In genomic region chr14:24299255-24300191, GRCh38 we compare ENCODE assay signal across 1 cellular context.
TF ChIP-seq lines count a peak whose summit lies in the region.

TSS of gene DHRS1 (minus strand) at chr14:24299780. CDS start at chr14:24299106, 674 bp downstream.
A gene with protein sequence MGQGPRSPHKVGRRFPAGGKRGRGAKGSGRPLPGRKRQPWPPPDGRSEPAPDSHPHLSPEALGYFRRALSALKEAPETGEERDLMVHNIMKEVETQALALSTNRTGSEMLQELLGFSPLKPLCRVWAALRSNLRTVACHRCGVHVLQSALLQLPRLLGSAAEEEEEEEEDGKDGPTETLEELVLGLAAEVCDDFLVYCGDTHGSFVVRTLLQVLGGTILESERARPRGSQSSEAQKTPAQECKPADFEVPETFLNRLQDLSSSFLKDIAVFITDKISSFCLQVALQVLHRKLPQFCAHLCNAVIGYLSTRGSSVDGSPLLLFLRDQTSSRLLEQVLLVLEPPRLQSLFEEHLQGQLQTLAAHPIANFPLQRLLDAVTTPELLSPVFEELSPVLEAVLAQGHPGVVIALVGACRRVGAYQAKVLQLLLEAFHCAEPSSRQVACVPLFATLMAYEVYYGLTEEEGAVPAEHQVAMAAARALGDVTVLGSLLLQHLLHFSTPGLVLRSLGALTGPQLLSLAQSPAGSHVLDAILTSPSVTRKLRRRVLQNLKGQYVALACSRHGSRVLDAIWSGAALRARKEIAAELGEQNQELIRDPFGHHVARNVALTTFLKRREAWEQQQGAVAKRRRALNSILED (plus strand): TSS chr14:24299850. CDS start chr14:24299955, 105 bp downstream.

TF ChIP-seq in GM12878, 131 proteins besides CTCF, POLR2A, EP300 and RAD21 (continued from another document and continues in another):
- TF ChIP-seq E4F1 (IDR thresholded peaks at IDR 0.05; ENCODE audit: borderline replicate concordance, partially characterized antibody) (no peak), POU2F2 (IDR thresholded peaks at IDR 0.05; ENCODE audit: borderline replicate concordance, low read depth, low read length) (peak; percentile 50; the same call in 2 of the 3 replicates), SIX5 (IDR thresholded peaks at IDR 0.05; ENCODE audit: low read depth, low read length, severe bottlenecking) (peak; percentile 42), SMAD5 (IDR thresholded peaks at IDR 0.05; ENCODE audit: low read depth) (peak; percentile 36; the same call in 1 of the 2 replicates), JUNB (IDR thresholded peaks at IDR 0.05) (no peak), SMC3 (IDR thresholded peaks at IDR 0.05; ENCODE audit: borderline replicate concordance, low read length) (no peak), PML (IDR thresholded peaks at IDR 0.05; ENCODE audit: low read length) (0 out of 2 replicates have a peak, but pooled peaks have one; percentile 61), ATF7 (IDR thresholded peaks at IDR 0.05; ENCODE audit: low read depth) (peak; percentile 81), TCF12 (IDR thresholded peaks at IDR 0.05; ENCODE audit: low read depth, low read length) (0 out of 2 replicates have a peak, but pooled peaks have one; percentile 34), STAT3 (IDR thresholded peaks at IDR 0.05; ENCODE audit: low read depth, low read length) (no peak), HDAC2 (IDR thresholded peaks at IDR 0.05) (0 out of 2 replicates have a peak, but pooled peaks have one; percentile 71), MEF2B (IDR thresholded peaks at IDR 0.05; ENCODE audit: partially characterized antibody, poor library complexity, severe bottlenecking) (no peak), FOXK2 (IDR thresholded peaks at IDR 0.05) (peak; percentile 55), CEBPZ (IDR thresholded peaks at IDR 0.05; ENCODE audit: low read depth, low read length) (no peak), POLR2AphosphoS2 (IDR thresholded peaks at IDR 0.05; ENCODE audit: low read depth, low read length) (peak; percentile 46; the same call in 1 of the 2 replicates), GABPA (IDR thresholded peaks at IDR 0.05; ENCODE audit: low read depth) (0 out of 2 replicates have a peak, but pooled peaks have one; percentile 29), IRF4 (IDR thresholded peaks at IDR 0.05; ENCODE audit: low read depth, low read length) (no peak), CHD2 (IDR thresholded peaks at IDR 0.05; ENCODE audit: borderline replicate concordance, low read depth, low read length) (peak; percentile 60; the same call in 1 of the 2 replicates), IKZF1 (conservative IDR thresholded peaks at IDR 0.05) (0 out of 2 replicates have a peak, but pooled peaks have one; percentile 57), CREM (IDR thresholded peaks at IDR 0.05; ENCODE audit: low read depth) (peak; percentile 100), HCFC1 (IDR thresholded peaks at IDR 0.05; ENCODE audit: low read length) (peak; percentile 78), RELB (IDR thresholded peaks at IDR 0.05; ENCODE audit: low read depth) (peak; percentile 68), SMARCA5 (IDR thresholded peaks at IDR 0.05) (no peak), TARDBP (IDR thresholded peaks at IDR 0.05; ENCODE audit: borderline replicate concordance) (0 out of 2 replicates have a peak, but pooled peaks have one; percentile 56), BHLHE40 (IDR thresholded peaks at IDR 0.05; ENCODE audit: borderline replicate concordance in 1 of 2, low read depth in 2 of 2, low read length in 1 of 2) (peak; percentile 34 to 62; a peak in 2 of 4 replicates), EGR1 (IDR thresholded peaks at IDR 0.05; ENCODE audit: borderline replicate concordance in 1 of 2, low read depth in 2 of 2, low read length in 2 of 2) (0 out of 3 replicates have a peak, but pooled peaks of 1 of the 2 experiments have one; percentile 11), SP1 (IDR thresholded peaks at IDR 0.05; ENCODE audit: low read depth, low read length) (peak; percentile 88), CREB1 (IDR thresholded peaks at IDR 0.05; ENCODE audit: low read depth) (peak; percentile 100), KAT2A (conservative IDR thresholded peaks at IDR 0.05; ENCODE audit: control insufficient read depth, low read depth, low read length) (no peak), POLR2AphosphoS5 (IDR thresholded peaks at IDR 0.05; ENCODE audit: low read length) (peak; percentile 64), PAX5 (IDR thresholded peaks at IDR 0.05; ENCODE audit: borderline replicate concordance, low read depth, low read length) (0 out of 2 replicates have a peak, but pooled peaks have one; percentile 17), STAT1 (conservative IDR thresholded peaks at IDR 0.05) (no peak), MYC (IDR thresholded peaks at IDR 0.05; ENCODE audit: insufficient read depth, insufficient read length, insufficient replicate concordance, low read length, severe bottlenecking) (peak; percentile 32), ETV6 (conservative IDR thresholded peaks at IDR 0.05 in 1 of 2, IDR thresholded peaks at IDR 0.05 in 1 of 2; ENCODE audit: borderline replicate concordance in 1 of 2, low read depth in 1 of 2) (no peak), NR2C1 (IDR thresholded peaks at IDR 0.05) (peak; percentile 23; the same call in 1 of the 2 replicates), SREBF2 (IDR thresholded peaks at IDR 0.05; ENCODE audit: low read length) (no peak), ZNF274 (IDR thresholded peaks at IDR 0.05; ENCODE audit: insufficient read depth, insufficient read length) (no peak), ZNF217 (IDR thresholded peaks at IDR 0.05) (no peak), MXI1 (IDR thresholded peaks at IDR 0.05; ENCODE audit: low read depth, low read length) (peak; percentile 95), TAF1 (IDR thresholded peaks at IDR 0.05; ENCODE audit: borderline replicate concordance, low read depth, low read length) (peak; percentile 79; the same call in 1 of the 2 replicates), RBBP5 (conservative IDR thresholded peaks at IDR 0.05) (no peak)
- TF ChIP-seq, protein P1, sequence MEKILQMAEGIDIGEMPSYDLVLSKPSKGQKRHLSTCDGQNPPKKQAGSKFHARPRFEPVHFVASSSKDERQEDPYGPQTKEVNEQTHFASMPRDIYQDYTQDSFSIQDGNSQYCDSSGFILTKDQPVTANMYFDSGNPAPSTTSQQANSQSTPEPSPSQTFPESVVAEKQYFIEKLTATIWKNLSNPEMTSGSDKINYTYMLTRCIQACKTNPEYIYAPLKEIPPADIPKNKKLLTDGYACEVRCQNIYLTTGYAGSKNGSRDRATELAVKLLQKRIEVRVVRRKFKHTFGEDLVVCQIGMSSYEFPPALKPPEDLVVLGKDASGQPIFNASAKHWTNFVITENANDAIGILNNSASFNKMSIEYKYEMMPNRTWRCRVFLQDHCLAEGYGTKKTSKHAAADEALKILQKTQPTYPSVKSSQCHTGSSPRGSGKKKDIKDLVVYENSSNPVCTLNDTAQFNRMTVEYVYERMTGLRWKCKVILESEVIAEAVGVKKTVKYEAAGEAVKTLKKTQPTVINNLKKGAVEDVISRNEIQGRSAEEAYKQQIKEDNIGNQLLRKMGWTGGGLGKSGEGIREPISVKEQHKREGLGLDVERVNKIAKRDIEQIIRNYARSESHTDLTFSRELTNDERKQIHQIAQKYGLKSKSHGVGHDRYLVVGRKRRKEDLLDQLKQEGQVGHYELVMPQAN (conservative IDR thresholded peaks at IDR 0.05): peak; percentile 89
- TF ChIP-seq, protein P2, sequence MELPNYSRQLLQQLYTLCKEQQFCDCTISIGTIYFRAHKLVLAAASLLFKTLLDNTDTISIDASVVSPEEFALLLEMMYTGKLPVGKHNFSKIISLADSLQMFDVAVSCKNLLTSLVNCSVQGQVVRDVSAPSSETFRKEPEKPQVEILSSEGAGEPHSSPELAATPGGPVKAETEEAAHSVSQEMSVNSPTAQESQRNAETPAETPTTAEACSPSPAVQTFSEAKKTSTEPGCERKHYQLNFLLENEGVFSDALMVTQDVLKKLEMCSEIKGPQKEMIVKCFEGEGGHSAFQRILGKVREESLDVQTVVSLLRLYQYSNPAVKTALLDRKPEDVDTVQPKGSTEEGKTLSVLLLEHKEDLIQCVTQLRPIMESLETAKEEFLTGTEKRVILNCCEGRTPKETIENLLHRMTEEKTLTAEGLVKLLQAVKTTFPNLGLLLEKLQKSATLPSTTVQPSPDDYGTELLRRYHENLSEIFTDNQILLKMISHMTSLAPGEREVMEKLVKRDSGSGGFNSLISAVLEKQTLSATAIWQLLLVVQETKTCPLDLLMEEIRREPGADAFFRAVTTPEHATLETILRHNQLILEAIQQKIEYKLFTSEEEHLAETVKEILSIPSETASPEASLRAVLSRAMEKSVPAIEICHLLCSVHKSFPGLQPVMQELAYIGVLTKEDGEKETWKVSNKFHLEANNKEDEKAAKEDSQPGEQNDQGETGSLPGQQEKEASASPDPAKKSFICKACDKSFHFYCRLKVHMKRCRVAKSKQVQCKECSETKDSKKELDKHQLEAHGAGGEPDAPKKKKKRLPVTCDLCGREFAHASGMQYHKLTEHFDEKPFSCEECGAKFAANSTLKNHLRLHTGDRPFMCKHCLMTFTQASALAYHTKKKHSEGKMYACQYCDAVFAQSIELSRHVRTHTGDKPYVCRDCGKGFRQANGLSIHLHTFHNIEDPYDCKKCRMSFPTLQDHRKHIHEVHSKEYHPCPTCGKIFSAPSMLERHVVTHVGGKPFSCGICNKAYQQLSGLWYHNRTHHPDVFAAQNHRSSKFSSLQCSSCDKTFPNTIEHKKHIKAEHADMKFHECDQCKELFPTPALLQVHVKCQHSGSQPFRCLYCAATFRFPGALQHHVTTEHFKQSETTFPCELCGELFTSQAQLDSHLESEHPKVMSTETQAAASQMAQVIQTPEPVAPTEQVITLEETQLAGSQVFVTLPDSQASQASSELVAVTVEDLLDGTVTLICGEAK (IDR thresholded peaks at IDR 0.05; ENCODE audit: borderline replicate concordance): peak; percentile 18; the same call in 1 of the 2 replicates
- TF ChIP-seq, protein P3, sequence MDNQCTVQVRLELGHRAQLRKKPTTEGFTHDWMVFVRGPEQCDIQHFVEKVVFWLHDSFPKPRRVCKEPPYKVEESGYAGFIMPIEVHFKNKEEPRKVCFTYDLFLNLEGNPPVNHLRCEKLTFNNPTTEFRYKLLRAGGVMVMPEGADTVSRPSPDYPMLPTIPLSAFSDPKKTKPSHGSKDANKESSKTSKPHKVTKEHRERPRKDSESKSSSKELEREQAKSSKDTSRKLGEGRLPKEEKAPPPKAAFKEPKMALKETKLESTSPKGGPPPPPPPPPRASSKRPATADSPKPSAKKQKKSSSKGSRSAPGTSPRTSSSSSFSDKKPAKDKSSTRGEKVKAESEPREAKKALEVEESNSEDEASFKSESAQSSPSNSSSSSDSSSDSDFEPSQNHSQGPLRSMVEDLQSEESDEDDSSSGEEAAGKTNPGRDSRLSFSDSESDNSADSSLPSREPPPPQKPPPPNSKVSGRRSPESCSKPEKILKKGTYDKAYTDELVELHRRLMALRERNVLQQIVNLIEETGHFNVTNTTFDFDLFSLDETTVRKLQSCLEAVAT (IDR thresholded peaks at IDR 0.05): no peak
